31 cellular contexts compared by ENCODE assay signal in the genomic region with DNA sequence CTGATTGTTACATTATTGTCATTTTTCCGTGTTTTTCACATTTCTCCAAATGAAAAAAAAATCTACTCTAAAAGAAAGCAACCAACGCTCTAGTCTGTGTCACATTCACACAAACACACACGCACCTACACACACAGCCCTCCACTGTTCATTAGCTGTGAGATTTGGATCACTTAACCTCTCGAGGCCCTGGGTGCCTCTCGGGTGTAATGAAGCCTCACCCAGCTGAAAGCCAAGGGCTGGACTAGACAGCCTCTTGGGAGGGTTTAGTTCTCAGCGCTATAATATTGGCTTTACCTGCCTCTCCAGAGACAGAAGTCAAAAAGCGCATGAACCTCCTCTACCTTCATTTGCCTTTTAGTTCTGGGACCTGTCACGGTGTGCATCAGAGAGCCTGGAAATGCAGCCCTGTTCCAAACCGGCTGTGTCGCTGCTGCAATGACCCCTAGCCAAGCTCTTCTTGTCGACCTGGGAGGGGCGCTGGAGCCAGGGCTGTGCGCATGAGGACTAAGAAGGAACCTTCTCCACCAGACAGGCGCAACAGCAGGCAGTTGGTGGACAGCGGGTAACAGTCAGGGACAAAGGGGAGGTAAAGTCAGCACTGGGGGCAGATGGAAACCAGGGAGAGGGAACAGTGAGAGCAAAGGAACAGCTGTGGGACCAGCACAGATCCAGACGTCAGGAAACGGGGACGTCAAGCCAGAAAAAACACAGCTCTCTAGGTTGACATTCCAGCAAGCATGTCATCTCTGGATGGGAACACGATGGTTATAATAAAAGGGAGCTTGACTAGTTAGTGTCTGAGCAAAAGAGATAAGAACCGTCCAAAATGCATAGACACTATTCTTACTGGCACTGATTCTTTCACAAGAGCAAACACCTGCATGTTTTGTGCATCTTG.
DNase-seq lines count a peak whose midpoint lies in the region; ATAC-seq and TF ChIP-seq lines count a peak whose summit lies in the region.
"Had no signal": no experiment of that assay in that cellular context is flagged by ENCODE, and none has a peak within 500 bp of the region (broad histone marks: within the 10 kb centered on the region; RNA-seq: fewer than 3 reads in every experiment).

No MANE protein-coding gene starts in this region.

- ATAC-seq in left cardiac atrium (peak in 1 of 2 donors; percentile 24), Right ventricle myocardium inferior (no peak), GM21717 (IDR thresholded peaks at IDR 0.05; ENCODE audit: unreplicated experiment) (no peak), left colon (no peak), GM19452 (IDR thresholded peaks at IDR 0.05; ENCODE audit: unreplicated experiment) (no peak)
- ATAC-seq: A549; activated naive CD4-positive, alpha-beta T cell treated with anti-CD3 and anti-CD28 coated beads, Interleukin-2, amount 50 U/mL, for 72 hours; left lobe of liver; stimulated activated memory B cell treated with anti-CD40 and anti-IgM and Interleukin-4, amounts not matched to agents 10 μg/mL and 1 μg/mL and 100 μg/mL, for 72 hours; upper lobe of right lung had no signal

- no peaks in the 10 kb centered on the region for H3K79me2 ChIP-seq in osteoblast (ENCODE audit: insufficient read depth, low read length)

- H3K4me3 Mint-ChIP-seq in chondrocyte (ENCODE audit: unreplicated experiment) = no peak overlapping the region
- H3K4me3 Mint-ChIP-seq: CD4-positive, CD25-positive, alpha-beta regulatory T cell; stimulated activated memory B cell treated with anti-CD40 and anti-IgM and Interleukin-4, amounts not matched to agents 10 μg/mL and 1 μg/mL and 100 μg/mL, for 72 hours had no signal

- H3K27ac Mint-ChIP-seq in chondrocyte (ENCODE audit: unreplicated experiment) = peak overlapping the region; percentile 60
- H3K27ac Mint-ChIP-seq: activated naive CD4-positive, alpha-beta T cell treated with anti-CD3 and anti-CD28 coated beads, Interleukin-2, amount 50 U/mL, for 72 hours; CD4-positive, CD25-positive, alpha-beta regulatory T cell; stimulated activated memory B cell treated with anti-CD40 and anti-IgM and Interleukin-4, amounts not matched to agents 10 μg/mL and 1 μg/mL and 100 μg/mL, for 72 hours had no signal

- peak overlapping the region; percentile 45 for H2AFZ ChIP-seq in osteoblast (ENCODE audit: low read length)

- DNase-seq in left cardiac atrium (peak; percentile 25), Right ventricle myocardium inferior (ENCODE audit: missing footprints) (no peak), chondrocyte (ENCODE audit: low spot score) (no peak), osteoblast (ENCODE audit: insufficient read length, low spot score, missing footprints) (no peak), NCI-H2081 treated with DMSO at 0.1 percent for 48 hours (lab: John Stamatoyannopoulos, UW) (no peak), left colon (no peak)
- DNase-seq: activated CD4-positive, alpha-beta T cell treated with anti-CD3 and anti-CD28 coated beads for 48 hours; CD4-positive, CD25-positive, alpha-beta regulatory T cell; DND-41; effector CD8-positive, alpha-beta T cell; H7; hypothalamus; KBM-7; mesendoderm; NCI-H1105 treated with DMSO at 0.1 percent for 48 hours; NCI-H2107; NCI-H82; sigmoid colon; SJCRH30; SW 1271; upper lobe of right lung; WERI-Rb-1 had no signal

- H3K4me3 ChIP-seq in osteoblast (ENCODE audit: insufficient read depth, low read length) = no peak overlapping the region
- H3K4me3 ChIP-seq: A549, prostate gland, sigmoid colon, SJCRH30, upper lobe of right lung had no signal

- no peak for TF ChIP-seq CTCF in chondrocyte (IDR thresholded peaks at IDR 0.05)
- TF ChIP-seq CTCF in osteoblast (IDR thresholded peaks at IDR 0.05; ENCODE audit: extremely low read depth, low read depth, low read length) = no peak

- no peaks in the 10 kb centered on the region for H3K27me3 Mint-ChIP-seq in chondrocyte (ENCODE audit: low read depth)
- H3K27me3 Mint-ChIP-seq: CD4-positive, CD25-positive, alpha-beta regulatory T cell; stimulated activated memory B cell treated with anti-CD40 and anti-IgM and Interleukin-4, amounts not matched to agents 10 μg/mL and 1 μg/mL and 100 μg/mL, for 72 hours had no signal

- H3K27ac ChIP-seq in osteoblast (ENCODE audit: low read depth, low read length) = no peak overlapping the region
- H3K27ac ChIP-seq: A549, epithelial cell of prostate, neutrophil, prostate gland, SJCRH30, upper lobe of right lung, WERI-Rb-1 had no signal

- H3K9me3 Mint-ChIP-seq in chondrocyte (ENCODE audit: low read depth) = peaks cover 3% of the 10 kb centered on the region
- H3K9me3 Mint-ChIP-seq: activated naive CD4-positive, alpha-beta T cell treated with anti-CD3 and anti-CD28 coated beads, Interleukin-2, amount 50 U/mL, for 72 hours had no signal

- H3K4me1 ChIP-seq in osteoblast (ENCODE audit: insufficient read depth, low read length) = peaks cover 24% of the 10 kb centered on the region
- H3K4me1 ChIP-seq: prostate gland, SJCRH30 had no signal

- H3K36me3 ChIP-seq in osteoblast (ENCODE audit: insufficient read depth, low read length) = no peaks in the 10 kb centered on the region
- H3K36me3 ChIP-seq: neutrophil, prostate gland, sigmoid colon, SJCRH30, upper lobe of right lung, WERI-Rb-1 had no signal

- no peaks in the 10 kb centered on the region for H3K36me3 Mint-ChIP-seq in chondrocyte (ENCODE audit: low read depth)
- H3K36me3 Mint-ChIP-seq: activated naive CD4-positive, alpha-beta T cell treated with anti-CD3 and anti-CD28 coated beads, Interleukin-2, amount 50 U/mL, for 72 hours; CD4-positive, CD25-positive, alpha-beta regulatory T cell; stimulated activated memory B cell treated with anti-CD40 and anti-IgM and Interleukin-4, amounts not matched to agents 10 μg/mL and 1 μg/mL and 100 μg/mL, for 72 hours had no signal

- H3K9me3 ChIP-seq in osteoblast (ENCODE audit: low read depth, low read length) = no peaks in the 10 kb centered on the region
- H3K9me3 ChIP-seq: A549, neutrophil, prostate gland, sigmoid colon, SJCRH30, upper lobe of right lung had no signal

- H3K4me1 Mint-ChIP-seq in chondrocyte (ENCODE audit: low read depth) = peaks cover 58% of the 10 kb centered on the region
- H3K4me1 Mint-ChIP-seq: CD4-positive, CD25-positive, alpha-beta regulatory T cell; stimulated activated memory B cell treated with anti-CD40 and anti-IgM and Interleukin-4, amounts not matched to agents 10 μg/mL and 1 μg/mL and 100 μg/mL, for 72 hours had no signal

- H4K20me1 ChIP-seq in osteoblast (ENCODE audit: insufficient read depth, low read length) = no peaks in the 10 kb centered on the region

- no peak overlapping the region for H3K4me2 ChIP-seq in osteoblast (ENCODE audit: insufficient read depth, low read length)
- H3K4me2 ChIP-seq: A549 had no signal

- no peaks in the 10 kb centered on the region for H3K27me3 ChIP-seq in osteoblast (ENCODE audit: insufficient read depth, low read length)
- H3K27me3 ChIP-seq: neutrophil, sigmoid colon, SJCRH30, upper lobe of right lung had no signal

- intact Hi-C loops in left cardiac atrium (cut with DNase I) = no loop called here
- intact Hi-C loops in Right ventricle myocardium inferior (cut with DNase I) = no loop called here
- intact Hi-C loops in left colon (cut with DNase I, micrococcal nuclease) = no loop called here
